ENCODE assay signal across 1 cellular context in the genomic region with DNA sequence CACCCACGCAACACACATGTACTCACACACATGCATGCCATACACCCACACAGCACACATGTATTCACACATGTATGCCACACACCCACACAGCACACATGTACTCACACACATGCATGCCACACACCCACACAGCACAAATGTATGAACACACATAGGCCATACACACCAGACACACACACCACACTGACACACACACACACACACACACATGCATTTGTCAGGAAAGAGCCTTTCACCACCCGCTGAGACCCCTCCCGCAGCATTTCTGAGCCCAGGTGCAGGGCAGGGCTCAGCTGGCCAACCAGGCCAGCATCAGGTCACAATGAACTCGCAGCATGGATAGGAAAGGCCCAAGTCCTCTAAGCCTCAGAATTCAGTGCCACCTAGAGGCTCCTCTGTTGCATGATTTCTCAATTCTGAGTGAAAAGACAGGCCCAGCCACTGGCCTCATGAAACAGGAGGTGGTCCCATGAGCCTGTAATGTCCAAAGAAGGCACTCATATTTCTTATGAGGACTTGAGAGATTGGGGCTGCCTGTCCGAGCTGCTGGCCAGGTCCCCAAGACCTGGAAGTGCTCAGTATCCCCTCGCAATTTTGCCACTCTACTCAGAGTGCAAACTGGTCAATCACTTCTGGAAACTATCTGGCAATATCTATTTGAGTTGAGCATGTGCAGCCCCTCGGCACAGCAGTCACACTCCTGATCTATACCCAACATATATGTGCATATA.
TF ChIP-seq lines count a peak whose summit lies in the region.

No MANE protein-coding gene starts in this region.

TF ChIP-seq in HepG2, 621 proteins besides CTCF, POLR2A, EP300 and RAD21 (continued from another document and continues in another):
- TF ChIP-seq, protein P1, sequence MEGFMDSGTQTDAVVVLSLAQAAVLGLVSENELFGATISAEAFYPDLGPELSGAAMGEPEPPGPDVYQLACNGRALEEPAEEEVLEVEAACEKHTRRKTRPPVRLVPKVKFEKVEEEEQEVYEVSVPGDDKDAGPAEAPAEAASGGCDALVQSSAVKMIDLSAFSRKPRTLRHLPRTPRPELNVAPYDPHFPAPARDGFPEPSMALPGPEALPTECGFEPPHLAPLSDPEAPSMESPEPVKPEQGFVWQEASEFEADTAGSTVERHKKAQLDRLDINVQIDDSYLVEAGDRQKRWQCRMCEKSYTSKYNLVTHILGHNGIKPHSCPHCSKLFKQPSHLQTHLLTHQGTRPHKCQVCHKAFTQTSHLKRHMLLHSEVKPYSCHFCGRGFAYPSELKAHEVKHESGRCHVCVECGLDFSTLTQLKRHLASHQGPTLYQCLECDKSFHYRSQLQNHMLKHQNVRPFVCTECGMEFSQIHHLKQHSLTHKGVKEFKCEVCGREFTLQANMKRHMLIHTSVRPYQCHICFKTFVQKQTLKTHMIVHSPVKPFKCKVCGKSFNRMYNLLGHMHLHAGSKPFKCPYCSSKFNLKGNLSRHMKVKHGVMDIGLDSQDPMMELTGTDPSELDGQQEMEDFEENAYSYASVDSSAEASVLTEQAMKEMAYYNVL (CRISPR knock-in tag; IDR thresholded peaks at IDR 0.05; ENCODE audit: borderline replicate concordance), result peak; percentile 31; the same call in 1 of the 2 replicates
- TF ChIP-seq SAP130 (CRISPR knock-in tag; IDR thresholded peaks at IDR 0.05; ENCODE audit: low read depth) (peak; percentile 27; the same call in 1 of the 2 replicates), SMC3 (IDR thresholded peaks at IDR 0.05; ENCODE audit: low read length) (peak; percentile 89), ZNF331 (CRISPR knock-in tag; IDR thresholded peaks at IDR 0.05) (peak; percentile 97), ZSCAN12 (CRISPR knock-in tag; IDR thresholded peaks at IDR 0.05) (no peak), ZFP37 (CRISPR knock-in tag; IDR thresholded peaks at IDR 0.05; ENCODE audit: borderline replicate concordance) (no peak), ARID2 (CRISPR knock-in tag; IDR thresholded peaks at IDR 0.05; ENCODE audit: borderline replicate concordance) (no peak), ZBTB21 (CRISPR knock-in tag; IDR thresholded peaks at IDR 0.05) (0 out of 2 replicates have a peak, but pooled peaks have one; percentile 16), PCBP2 (optimal IDR thresholded peaks at IDR 0.05; ENCODE audit: low read depth, low read length, poor library complexity, severe bottlenecking) (no peak), MED1 (CRISPR knock-in tag; IDR thresholded peaks at IDR 0.05) (peak; percentile 27; the same call in 1 of the 2 replicates), RXRB (CRISPR knock-in tag; IDR thresholded peaks at IDR 0.05; ENCODE audit: borderline replicate concordance) (peak; percentile 59; the same call in 1 of the 2 replicates), ZBTB20 (CRISPR knock-in tag; IDR thresholded peaks at IDR 0.05; ENCODE audit: borderline replicate concordance, low read depth) (no peak), ZKSCAN5 (CRISPR knock-in tag; IDR thresholded peaks at IDR 0.05) (no peak), POGZ (CRISPR knock-in tag; IDR thresholded peaks at IDR 0.05) (0 out of 2 replicates have a peak, but pooled peaks have one; percentile 36), GATAD2A (CRISPR knock-in tag; IDR thresholded peaks at IDR 0.05) (0 out of 2 replicates have a peak, but pooled peaks have one; percentile 37), NONO (IDR thresholded peaks at IDR 0.05) (no peak), NONO (CRISPR knock-in tag; conservative IDR thresholded peaks at IDR 0.05) (0 out of 2 replicates have a peak, but pooled peaks have one; percentile 53), ZBTB7B (CRISPR knock-in tag; IDR thresholded peaks at IDR 0.05) (peak; percentile 29; the same call in 1 of the 2 replicates), KAT8 (CRISPR knock-in tag; IDR thresholded peaks at IDR 0.05) (peak; percentile 30; the same call in 1 of the 2 replicates)
- TF ChIP-seq, protein P2, sequence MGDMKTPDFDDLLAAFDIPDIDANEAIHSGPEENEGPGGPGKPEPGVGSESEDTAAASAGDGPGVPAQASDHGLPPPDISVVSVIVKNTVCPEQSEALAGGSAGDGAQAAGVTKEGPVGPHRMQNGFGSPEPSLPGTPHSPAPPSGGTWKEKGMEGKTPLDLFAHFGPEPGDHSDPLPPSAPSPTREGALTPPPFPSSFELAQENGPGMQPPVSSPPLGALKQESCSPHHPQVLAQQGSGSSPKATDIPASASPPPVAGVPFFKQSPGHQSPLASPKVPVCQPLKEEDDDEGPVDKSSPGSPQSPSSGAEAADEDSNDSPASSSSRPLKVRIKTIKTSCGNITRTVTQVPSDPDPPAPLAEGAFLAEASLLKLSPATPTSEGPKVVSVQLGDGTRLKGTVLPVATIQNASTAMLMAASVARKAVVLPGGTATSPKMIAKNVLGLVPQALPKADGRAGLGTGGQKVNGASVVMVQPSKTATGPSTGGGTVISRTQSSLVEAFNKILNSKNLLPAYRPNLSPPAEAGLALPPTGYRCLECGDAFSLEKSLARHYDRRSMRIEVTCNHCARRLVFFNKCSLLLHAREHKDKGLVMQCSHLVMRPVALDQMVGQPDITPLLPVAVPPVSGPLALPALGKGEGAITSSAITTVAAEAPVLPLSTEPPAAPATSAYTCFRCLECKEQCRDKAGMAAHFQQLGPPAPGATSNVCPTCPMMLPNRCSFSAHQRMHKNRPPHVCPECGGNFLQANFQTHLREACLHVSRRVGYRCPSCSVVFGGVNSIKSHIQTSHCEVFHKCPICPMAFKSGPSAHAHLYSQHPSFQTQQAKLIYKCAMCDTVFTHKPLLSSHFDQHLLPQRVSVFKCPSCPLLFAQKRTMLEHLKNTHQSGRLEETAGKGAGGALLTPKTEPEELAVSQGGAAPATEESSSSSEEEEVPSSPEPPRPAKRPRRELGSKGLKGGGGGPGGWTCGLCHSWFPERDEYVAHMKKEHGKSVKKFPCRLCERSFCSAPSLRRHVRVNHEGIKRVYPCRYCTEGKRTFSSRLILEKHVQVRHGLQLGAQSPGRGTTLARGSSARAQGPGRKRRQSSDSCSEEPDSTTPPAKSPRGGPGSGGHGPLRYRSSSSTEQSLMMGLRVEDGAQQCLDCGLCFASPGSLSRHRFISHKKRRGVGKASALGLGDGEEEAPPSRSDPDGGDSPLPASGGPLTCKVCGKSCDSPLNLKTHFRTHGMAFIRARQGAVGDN (CRISPR knock-in tag; IDR thresholded peaks at IDR 0.05), result peak; percentile 77
- TF ChIP-seq, protein P3, sequence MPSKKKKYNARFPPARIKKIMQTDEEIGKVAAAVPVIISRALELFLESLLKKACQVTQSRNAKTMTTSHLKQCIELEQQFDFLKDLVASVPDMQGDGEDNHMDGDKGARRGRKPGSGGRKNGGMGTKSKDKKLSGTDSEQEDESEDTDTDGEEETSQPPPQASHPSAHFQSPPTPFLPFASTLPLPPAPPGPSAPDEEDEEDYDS (CRISPR knock-in tag; IDR thresholded peaks at IDR 0.05), result peak; percentile 40; the same call in 1 of the 2 replicates
- TF ChIP-seq, protein P4, sequence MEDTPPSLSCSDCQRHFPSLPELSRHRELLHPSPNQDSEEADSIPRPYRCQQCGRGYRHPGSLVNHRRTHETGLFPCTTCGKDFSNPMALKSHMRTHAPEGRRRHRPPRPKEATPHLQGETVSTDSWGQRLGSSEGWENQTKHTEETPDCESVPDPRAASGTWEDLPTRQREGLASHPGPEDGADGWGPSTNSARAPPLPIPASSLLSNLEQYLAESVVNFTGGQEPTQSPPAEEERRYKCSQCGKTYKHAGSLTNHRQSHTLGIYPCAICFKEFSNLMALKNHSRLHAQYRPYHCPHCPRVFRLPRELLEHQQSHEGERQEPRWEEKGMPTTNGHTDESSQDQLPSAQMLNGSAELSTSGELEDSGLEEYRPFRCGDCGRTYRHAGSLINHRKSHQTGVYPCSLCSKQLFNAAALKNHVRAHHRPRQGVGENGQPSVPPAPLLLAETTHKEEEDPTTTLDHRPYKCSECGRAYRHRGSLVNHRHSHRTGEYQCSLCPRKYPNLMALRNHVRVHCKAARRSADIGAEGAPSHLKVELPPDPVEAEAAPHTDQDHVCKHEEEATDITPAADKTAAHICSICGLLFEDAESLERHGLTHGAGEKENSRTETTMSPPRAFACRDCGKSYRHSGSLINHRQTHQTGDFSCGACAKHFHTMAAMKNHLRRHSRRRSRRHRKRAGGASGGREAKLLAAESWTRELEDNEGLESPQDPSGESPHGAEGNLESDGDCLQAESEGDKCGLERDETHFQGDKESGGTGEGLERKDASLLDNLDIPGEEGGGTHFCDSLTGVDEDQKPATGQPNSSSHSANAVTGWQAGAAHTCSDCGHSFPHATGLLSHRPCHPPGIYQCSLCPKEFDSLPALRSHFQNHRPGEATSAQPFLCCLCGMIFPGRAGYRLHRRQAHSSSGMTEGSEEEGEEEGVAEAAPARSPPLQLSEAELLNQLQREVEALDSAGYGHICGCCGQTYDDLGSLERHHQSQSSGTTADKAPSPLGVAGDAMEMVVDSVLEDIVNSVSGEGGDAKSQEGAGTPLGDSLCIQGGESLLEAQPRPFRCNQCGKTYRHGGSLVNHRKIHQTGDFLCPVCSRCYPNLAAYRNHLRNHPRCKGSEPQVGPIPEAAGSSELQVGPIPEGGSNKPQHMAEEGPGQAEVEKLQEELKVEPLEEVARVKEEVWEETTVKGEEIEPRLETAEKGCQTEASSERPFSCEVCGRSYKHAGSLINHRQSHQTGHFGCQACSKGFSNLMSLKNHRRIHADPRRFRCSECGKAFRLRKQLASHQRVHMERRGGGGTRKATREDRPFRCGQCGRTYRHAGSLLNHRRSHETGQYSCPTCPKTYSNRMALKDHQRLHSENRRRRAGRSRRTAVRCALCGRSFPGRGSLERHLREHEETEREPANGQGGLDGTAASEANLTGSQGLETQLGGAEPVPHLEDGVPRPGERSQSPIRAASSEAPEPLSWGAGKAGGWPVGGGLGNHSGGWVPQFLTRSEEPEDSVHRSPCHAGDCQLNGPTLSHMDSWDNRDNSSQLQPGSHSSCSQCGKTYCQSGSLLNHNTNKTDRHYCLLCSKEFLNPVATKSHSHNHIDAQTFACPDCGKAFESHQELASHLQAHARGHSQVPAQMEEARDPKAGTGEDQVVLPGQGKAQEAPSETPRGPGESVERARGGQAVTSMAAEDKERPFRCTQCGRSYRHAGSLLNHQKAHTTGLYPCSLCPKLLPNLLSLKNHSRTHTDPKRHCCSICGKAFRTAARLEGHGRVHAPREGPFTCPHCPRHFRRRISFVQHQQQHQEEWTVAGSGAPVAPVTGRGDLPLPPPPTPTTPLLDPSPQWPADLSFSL (CRISPR knock-in tag; IDR thresholded peaks at IDR 0.05), result peak; percentile 85
- TF ChIP-seq, protein P5, sequence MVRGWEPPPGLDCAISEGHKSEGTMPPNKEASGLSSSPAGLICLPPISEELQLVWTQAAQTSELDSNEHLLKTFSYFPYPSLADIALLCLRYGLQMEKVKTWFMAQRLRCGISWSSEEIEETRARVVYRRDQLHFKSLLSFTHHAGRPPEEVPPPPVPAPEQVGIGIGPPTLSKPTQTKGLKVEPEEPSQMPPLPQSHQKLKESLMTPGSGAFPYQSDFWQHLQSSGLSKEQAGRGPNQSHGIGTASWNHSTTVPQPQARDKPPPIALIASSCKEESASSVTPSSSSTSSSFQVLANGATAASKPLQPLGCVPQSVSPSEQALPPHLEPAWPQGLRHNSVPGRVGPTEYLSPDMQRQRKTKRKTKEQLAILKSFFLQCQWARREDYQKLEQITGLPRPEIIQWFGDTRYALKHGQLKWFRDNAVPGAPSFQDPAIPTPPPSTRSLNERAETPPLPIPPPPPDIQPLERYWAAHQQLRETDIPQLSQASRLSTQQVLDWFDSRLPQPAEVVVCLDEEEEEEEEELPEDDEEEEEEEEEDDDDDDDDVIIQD (CRISPR knock-in tag; IDR thresholded peaks at IDR 0.05; ENCODE audit: low read depth), result 0 out of 2 replicates have a peak, but pooled peaks have one; percentile 31
- TF ChIP-seq, protein P6, sequence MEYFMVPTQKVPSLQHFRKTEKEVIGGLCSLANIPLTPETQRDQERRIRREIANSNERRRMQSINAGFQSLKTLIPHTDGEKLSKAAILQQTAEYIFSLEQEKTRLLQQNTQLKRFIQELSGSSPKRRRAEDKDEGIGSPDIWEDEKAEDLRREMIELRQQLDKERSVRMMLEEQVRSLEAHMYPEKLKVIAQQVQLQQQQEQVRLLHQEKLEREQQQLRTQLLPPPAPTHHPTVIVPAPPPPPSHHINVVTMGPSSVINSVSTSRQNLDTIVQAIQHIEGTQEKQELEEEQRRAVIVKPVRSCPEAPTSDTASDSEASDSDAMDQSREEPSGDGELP (IDR thresholded peaks at IDR 0.05; ENCODE audit: borderline replicate concordance, low read depth), result peak; percentile 76; the same call in 1 of the 2 replicates
- TF ChIP-seq, protein P7, sequence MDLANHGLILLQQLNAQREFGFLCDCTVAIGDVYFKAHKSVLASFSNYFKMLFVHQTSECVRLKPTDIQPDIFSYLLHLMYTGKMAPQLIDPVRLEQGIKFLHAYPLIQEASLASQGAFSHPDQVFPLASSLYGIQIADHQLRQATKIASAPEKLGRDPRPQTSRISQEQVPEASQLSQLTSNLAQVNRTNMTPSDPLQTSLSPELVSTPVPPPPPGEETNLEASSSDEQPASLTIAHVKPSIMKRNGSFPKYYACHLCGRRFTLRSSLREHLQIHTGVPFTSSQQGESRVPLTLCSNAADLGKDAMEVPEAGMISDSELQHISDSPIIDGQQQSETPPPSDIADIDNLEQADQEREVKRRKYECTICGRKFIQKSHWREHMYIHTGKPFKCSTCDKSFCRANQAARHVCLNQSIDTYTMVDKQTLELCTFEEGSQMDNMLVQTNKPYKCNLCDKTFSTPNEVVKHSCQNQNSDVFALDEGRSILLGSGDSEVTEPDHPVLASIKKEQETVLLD (CRISPR knock-in tag; IDR thresholded peaks at IDR 0.05; ENCODE audit: low read depth), result no peak
- TF ChIP-seq, protein P8, sequence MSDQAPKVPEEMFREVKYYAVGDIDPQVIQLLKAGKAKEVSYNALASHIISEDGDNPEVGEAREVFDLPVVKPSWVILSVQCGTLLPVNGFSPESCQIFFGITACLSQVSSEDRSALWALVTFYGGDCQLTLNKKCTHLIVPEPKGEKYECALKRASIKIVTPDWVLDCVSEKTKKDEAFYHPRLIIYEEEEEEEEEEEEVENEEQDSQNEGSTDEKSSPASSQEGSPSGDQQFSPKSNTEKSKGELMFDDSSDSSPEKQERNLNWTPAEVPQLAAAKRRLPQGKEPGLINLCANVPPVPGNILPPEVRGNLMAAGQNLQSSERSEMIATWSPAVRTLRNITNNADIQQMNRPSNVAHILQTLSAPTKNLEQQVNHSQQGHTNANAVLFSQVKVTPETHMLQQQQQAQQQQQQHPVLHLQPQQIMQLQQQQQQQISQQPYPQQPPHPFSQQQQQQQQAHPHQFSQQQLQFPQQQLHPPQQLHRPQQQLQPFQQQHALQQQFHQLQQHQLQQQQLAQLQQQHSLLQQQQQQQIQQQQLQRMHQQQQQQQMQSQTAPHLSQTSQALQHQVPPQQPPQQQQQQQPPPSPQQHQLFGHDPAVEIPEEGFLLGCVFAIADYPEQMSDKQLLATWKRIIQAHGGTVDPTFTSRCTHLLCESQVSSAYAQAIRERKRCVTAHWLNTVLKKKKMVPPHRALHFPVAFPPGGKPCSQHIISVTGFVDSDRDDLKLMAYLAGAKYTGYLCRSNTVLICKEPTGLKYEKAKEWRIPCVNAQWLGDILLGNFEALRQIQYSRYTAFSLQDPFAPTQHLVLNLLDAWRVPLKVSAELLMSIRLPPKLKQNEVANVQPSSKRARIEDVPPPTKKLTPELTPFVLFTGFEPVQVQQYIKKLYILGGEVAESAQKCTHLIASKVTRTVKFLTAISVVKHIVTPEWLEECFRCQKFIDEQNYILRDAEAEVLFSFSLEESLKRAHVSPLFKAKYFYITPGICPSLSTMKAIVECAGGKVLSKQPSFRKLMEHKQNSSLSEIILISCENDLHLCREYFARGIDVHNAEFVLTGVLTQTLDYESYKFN (CRISPR knock-in tag; conservative IDR thresholded peaks at IDR 0.05), result peak; percentile 26; the same call in 1 of the 2 replicates
- TF ChIP-seq, protein P9, sequence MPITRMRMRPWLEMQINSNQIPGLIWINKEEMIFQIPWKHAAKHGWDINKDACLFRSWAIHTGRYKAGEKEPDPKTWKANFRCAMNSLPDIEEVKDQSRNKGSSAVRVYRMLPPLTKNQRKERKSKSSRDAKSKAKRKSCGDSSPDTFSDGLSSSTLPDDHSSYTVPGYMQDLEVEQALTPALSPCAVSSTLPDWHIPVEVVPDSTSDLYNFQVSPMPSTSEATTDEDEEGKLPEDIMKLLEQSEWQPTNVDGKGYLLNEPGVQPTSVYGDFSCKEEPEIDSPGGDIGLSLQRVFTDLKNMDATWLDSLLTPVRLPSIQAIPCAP (CRISPR knock-in tag; IDR thresholded peaks at IDR 0.05; ENCODE audit: low read depth), result no peak
